ENCODE assay signal across 8 cellular contexts in genomic region chr19:39986643-39987042, GRCh38. TPM values are rescaled to one million over a fixed set of nuclear protein-coding genes. Genes with fewer than 3 reads are reported as not detected.
"Had no signal": no experiment of that assay in that cellular context is flagged by ENCODE, and none has a peak within 500 bp of the region (broad histone marks: within the 10 kb centered on the region; RNA-seq: fewer than 3 reads in every experiment).

No MANE protein-coding gene starts in this region.

- ATAC-seq: HCT116 had no signal

- FAIRE-seq: HTR-8/SVneo had no signal

- DNase-seq: GM23248, GOT3, H7, IMR-90, Karpas-422, KBM-7 had no signal

RNA-seq across cellular contexts. Expression of gene FCGBP, which starts 52.2 kb away (rescaled TPM):
- total RNA-seq: GM23248 had no signal
